Comparison of ENCODE assay signal across 23 cellular contexts in genomic region chr2:177192788-177193187, GRCh38.
"Had no signal": no experiment of that assay in that cellular context is flagged by ENCODE, and none has a peak within 500 bp of the region (broad histone marks: within the 10 kb centered on the region; RNA-seq: fewer than 3 reads in every experiment).

No MANE protein-coding gene starts in this region.

- H3K27ac ChIP-seq: brain microvascular endothelial cell, coronary artery, hepatocyte, ovary, right lobe of liver, testis, transverse colon, VCaP had no signal

- H3K4me1 ChIP-seq: testis had no signal

- DNase-seq: activated CD4-positive, alpha-beta memory T cell treated with anti-CD3 and anti-CD28 coated beads for 36 hours; activated CD4-positive, alpha-beta T cell treated with anti-CD3 and anti-CD28 coated beads, Interleukin-2, amount 10 ng/mL, durations not matched to agents 24 days and 14 days; activated gamma-delta T cell treated with Interleukin-2 at 50 U/mL for 16 hours; activated naive CD4-positive, alpha-beta T cell treated with anti-CD3 and anti-CD28 coated beads, Interleukin-2, amount 50 U/mL, for 16 hours; activated T-cell treated with anti-CD3 and anti-CD28 coated beads, Interleukin-2, amount 50 U/mL, for 4 hours; amniotic stem cell; brain microvascular endothelial cell; effector memory CD8-positive, alpha-beta T cell; left cardiac atrium; naive B cell; ovary; right lobe of liver; stimulated activated CD4-positive, alpha-beta T cell treated with anti-CD3 and anti-CD28 coated beads, Interleukin-4, amount 100 ng/mL, for 1 hour; stimulated activated naive CD8-positive, alpha-beta T cell treated with anti-CD3 and anti-CD28 coated beads, Interleukin-15, Interleukin-2, amounts not matched to agents 100 U/mL and 50 U/mL, for 24 hours; testis; transverse colon had no signal

- H2AFZ ChIP-seq: hepatocyte had no signal

- H3K27me3 ChIP-seq: brain microvascular endothelial cell, gastroesophageal sphincter, hepatocyte, ovary, right lobe of liver, testis, transverse colon had no signal

- H3K36me3 Mint-ChIP-seq: activated CD4-positive, alpha-beta memory T cell treated with anti-CD3 and anti-CD28 coated beads for 36 hours; mesothelial cell of epicardium; naive B cell had no signal

- H3K4me3 Mint-ChIP-seq: activated CD4-positive, alpha-beta memory T cell treated with anti-CD3 and anti-CD28 coated beads for 36 hours; activated CD4-positive, alpha-beta T cell treated with anti-CD3 and anti-CD28 coated beads, Interleukin-2, amount 10 ng/mL, durations not matched to agents 24 days and 14 days; activated T-cell treated with anti-CD3 and anti-CD28 coated beads, Interleukin-2, amount 50 U/mL, for 4 hours; activated T-helper 17 cell treated with anti-CD3 and anti-CD28 coated beads, Interleukin-2, amount 50 U/mL, for 72 hours; effector memory CD8-positive, alpha-beta T cell; mesothelial cell of epicardium; naive B cell had no signal

- ATAC-seq: activated T-cell treated with anti-CD3 and anti-CD28 coated beads, Interleukin-2, amount 50 U/mL, for 4 hours; effector memory CD8-positive, alpha-beta T cell; gastroesophageal sphincter; left cardiac atrium; right lobe of liver; stimulated activated naive CD8-positive, alpha-beta T cell treated with anti-CD3 and anti-CD28 coated beads, Interleukin-15, Interleukin-2, amounts not matched to agents 100 U/mL and 50 U/mL, for 24 hours had no signal

- H3K27me3 Mint-ChIP-seq: activated CD4-positive, alpha-beta memory T cell treated with anti-CD3 and anti-CD28 coated beads for 36 hours; activated CD4-positive, alpha-beta T cell treated with anti-CD3 and anti-CD28 coated beads, Interleukin-2, amount 10 ng/mL, durations not matched to agents 24 days and 14 days; activated T-helper 17 cell treated with anti-CD3 and anti-CD28 coated beads, Interleukin-2, amount 50 U/mL, for 72 hours; effector memory CD8-positive, alpha-beta T cell; naive B cell; progenitor cell of endocrine pancreas had no signal

- H3K27ac Mint-ChIP-seq: activated CD4-positive, alpha-beta memory T cell treated with anti-CD3 and anti-CD28 coated beads for 36 hours; activated CD4-positive, alpha-beta T cell treated with anti-CD3 and anti-CD28 coated beads, Interleukin-2, amount 10 ng/mL, durations not matched to agents 24 days and 14 days; activated T-helper 17 cell treated with anti-CD3 and anti-CD28 coated beads, Interleukin-2, amount 50 U/mL, for 72 hours; effector memory CD8-positive, alpha-beta T cell; mesothelial cell of epicardium; naive B cell; progenitor cell of endocrine pancreas had no signal

- H3K4me2 ChIP-seq: hepatocyte had no signal

- H3K36me3 ChIP-seq: brain microvascular endothelial cell, gastroesophageal sphincter, ovary, right lobe of liver, transverse colon had no signal

- H3K4me1 Mint-ChIP-seq: activated CD4-positive, alpha-beta T cell treated with anti-CD3 and anti-CD28 coated beads, Interleukin-2, amount 10 ng/mL, durations not matched to agents 24 days and 14 days; activated T-helper 17 cell treated with anti-CD3 and anti-CD28 coated beads, Interleukin-2, amount 50 U/mL, for 72 hours; naive B cell had no signal

- H3K79me2 ChIP-seq: hepatocyte had no signal

- H3K4me3 ChIP-seq: coronary artery, gastroesophageal sphincter, hepatocyte, ovary, right lobe of liver, testis, transverse colon had no signal

- H3K9me3 ChIP-seq: gastroesophageal sphincter, ovary, right lobe of liver, testis, transverse colon had no signal

- H3K9me3 Mint-ChIP-seq: activated CD4-positive, alpha-beta memory T cell treated with anti-CD3 and anti-CD28 coated beads for 36 hours; activated CD4-positive, alpha-beta T cell treated with anti-CD3 and anti-CD28 coated beads, Interleukin-2, amount 10 ng/mL, durations not matched to agents 24 days and 14 days; activated T-cell treated with anti-CD3 and anti-CD28 coated beads, Interleukin-2, amount 50 U/mL, for 4 hours; activated T-helper 17 cell treated with anti-CD3 and anti-CD28 coated beads, Interleukin-2, amount 50 U/mL, for 72 hours; effector memory CD8-positive, alpha-beta T cell; mesothelial cell of epicardium; naive B cell had no signal
